ENCODE assay signal across 24 cellular contexts in the genomic region with DNA sequence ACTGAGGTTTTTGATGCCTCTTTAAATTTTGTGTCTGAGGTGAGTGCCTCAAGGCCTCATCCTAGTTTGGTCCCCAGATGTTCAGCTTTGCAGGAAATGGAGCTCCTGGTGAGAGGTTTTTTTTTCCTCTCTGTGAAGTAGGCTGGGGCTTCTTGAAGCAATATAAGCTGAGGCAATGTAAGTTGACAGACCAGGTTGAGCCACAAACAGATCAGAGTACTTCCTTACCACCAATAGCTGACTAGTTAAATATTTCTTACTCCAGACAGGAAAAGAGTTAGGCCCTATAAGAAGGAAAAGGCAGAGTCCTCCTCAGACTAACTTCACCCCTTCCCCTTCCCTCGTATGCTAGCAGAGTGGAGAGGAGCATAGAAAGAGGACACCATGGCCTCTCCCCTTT.
DNase-seq lines count a peak whose midpoint lies in the region; ATAC-seq and TF ChIP-seq lines count a peak whose summit lies in the region.
"Had no signal": no experiment of that assay in that cellular context is flagged by ENCODE, and none has a peak within 500 bp of the region (broad histone marks: within the 10 kb centered on the region; RNA-seq: fewer than 3 reads in every experiment).

No MANE protein-coding gene starts in this region.

- H3K9me3 Mint-ChIP-seq in activated CD4-positive, alpha-beta T cell treated with anti-CD3 and anti-CD28 coated beads, Interleukin-2, amount 10 ng/mL, durations not matched to agents 24 days and 14 days: no peaks in the 10 kb centered on the region
- no peaks in the 10 kb centered on the region for H3K9me3 Mint-ChIP-seq in HFFc6

- no peak overlapping the region for H3K4me3 ChIP-seq in mucosa of descending colon
- H3K4me3 ChIP-seq: A549, BLaER1, GM12878 had no signal

- no peaks in the 10 kb centered on the region for H3K9me3 ChIP-seq in mucosa of descending colon
- H3K9me3 ChIP-seq: A549, BE2C, BLaER1 had no signal

- H3K27ac Mint-ChIP-seq in activated CD4-positive, alpha-beta T cell treated with anti-CD3 and anti-CD28 coated beads, Interleukin-2, amount 10 ng/mL, durations not matched to agents 24 days and 14 days: no peak overlapping the region
- H3K27ac Mint-ChIP-seq in HFFc6: no peak overlapping the region
- H3K27ac Mint-ChIP-seq: CD14-positive monocyte; CD4-positive, alpha-beta memory T cell; CD4-positive, CD25-positive, alpha-beta regulatory T cell had no signal

- intact Hi-C loops in activated CD4-positive, alpha-beta T cell treated with anti-CD3 and anti-CD28 coated beads, Interleukin-2, amount 10 ng/mL, durations not matched to agents 24 days and 14 days (cut with micrococcal nuclease): no loop called here
- intact Hi-C loops in mucosa of descending colon (cut with DNase I, micrococcal nuclease): no loop called here

- no peaks in the 10 kb centered on the region for H3K36me3 ChIP-seq in mucosa of descending colon (ENCODE audit: low read depth)
- H3K36me3 ChIP-seq: BE2C, BLaER1 had no signal

- H3K4me1 Mint-ChIP-seq in activated CD4-positive, alpha-beta T cell treated with anti-CD3 and anti-CD28 coated beads, Interleukin-2, amount 10 ng/mL, durations not matched to agents 24 days and 14 days: no peaks in the 10 kb centered on the region
- no peaks in the 10 kb centered on the region for H3K4me1 Mint-ChIP-seq in HFFc6 (ENCODE audit: low read depth)
- H3K4me1 Mint-ChIP-seq: CD14-positive monocyte; CD4-positive, alpha-beta memory T cell; CD4-positive, CD25-positive, alpha-beta regulatory T cell; CD8-positive, alpha-beta memory T cell had no signal

- DNase-seq in activated CD4-positive, alpha-beta T cell treated with anti-CD3 and anti-CD28 coated beads, Interleukin-2, amount 10 ng/mL, durations not matched to agents 24 days and 14 days: peak; percentile 17
- no peak for DNase-seq in activated CD4-positive, alpha-beta T cell treated with anti-CD3 and anti-CD28 coated beads, Interleukin-2, amount 50 U/mL, for 48 hours
- DNase-seq in kidney tubule cell (ENCODE audit: low spot score) (peak; percentile 33), mucosa of descending colon (peak in 1 of 3 donors; percentile 7), SK-N-DZ (ENCODE audit: low spot score) (no peak), AG08395 (ENCODE audit: low spot score) (no peak), HFFc6 (no peak)
- DNase-seq: BE2C; C1 segment of cervical spinal cord; CD4-positive, alpha-beta memory T cell; CD4-positive, CD25-positive, alpha-beta regulatory T cell; CD8-positive, alpha-beta memory T cell; COR-L47; DMS 273 treated with DMSO at 0.1 percent for 48 hours; DMS153; DMS53; DMS79; DND-41; EL; GDM1 had no signal

- no peaks in the 10 kb centered on the region for H3K4me1 ChIP-seq in mucosa of descending colon (ENCODE audit: low read depth)
- H3K4me1 ChIP-seq: A549, BE2C, BLaER1 had no signal

- no peaks in the 10 kb centered on the region for H3K36me3 Mint-ChIP-seq in activated CD4-positive, alpha-beta T cell treated with anti-CD3 and anti-CD28 coated beads, Interleukin-2, amount 10 ng/mL, durations not matched to agents 24 days and 14 days (ENCODE audit: low read depth)
- H3K36me3 Mint-ChIP-seq in HFFc6 (ENCODE audit: low read depth): no peaks in the 10 kb centered on the region
- H3K36me3 Mint-ChIP-seq: CD14-positive monocyte; CD4-positive, alpha-beta memory T cell; CD4-positive, CD25-positive, alpha-beta regulatory T cell; CD8-positive, alpha-beta memory T cell had no signal

- no peaks in the 10 kb centered on the region for H3K27me3 Mint-ChIP-seq in activated CD4-positive, alpha-beta T cell treated with anti-CD3 and anti-CD28 coated beads, Interleukin-2, amount 10 ng/mL, durations not matched to agents 24 days and 14 days
- H3K27me3 Mint-ChIP-seq in HFFc6 (ENCODE audit: insufficient read depth): 0 out of 2 replicates have a peak, but pooled peaks cover under 1% of the 10 kb centered on the region

- peak; percentile 79 for ATAC-seq in mucosa of descending colon
- ATAC-seq: A549, GM12878 had no signal

- H3K4me3 Mint-ChIP-seq in activated CD4-positive, alpha-beta T cell treated with anti-CD3 and anti-CD28 coated beads, Interleukin-2, amount 10 ng/mL, durations not matched to agents 24 days and 14 days: no peak overlapping the region
- H3K4me3 Mint-ChIP-seq in HFFc6: no peak overlapping the region
- H3K4me3 Mint-ChIP-seq: CD14-positive monocyte; CD4-positive, alpha-beta memory T cell; CD4-positive, CD25-positive, alpha-beta regulatory T cell; CD8-positive, alpha-beta memory T cell had no signal

- no peak for TF ChIP-seq CTCF in mucosa of descending colon (IDR thresholded peaks at IDR 0.05)
- TF ChIP-seq CTCF in HFFc6 (IDR thresholded peaks at IDR 0.05): no peak

Comparison
In these comparisons a context has a peak if more than half of its experiments do, and no peak if none do; other contexts are left out.
1. DNase-seq: peak in activated CD4-positive, alpha-beta T cell treated with anti-CD3 and anti-CD28 coated beads, Interleukin-2, amount 10 ng/mL, durations not matched to agents 24 days and 14 days (single experiment) and kidney tubule cell (single experiment); none in activated CD4-positive, alpha-beta T cell treated with anti-CD3 and anti-CD28 coated beads, Interleukin-2, amount 50 U/mL, for 48 hours (0 of 2), SK-N-DZ (single experiment), AG08395 (single experiment) and HFFc6 (single experiment).